In genomic region chr19:47896019-47896418, GRCh38 we compare ENCODE assay signal across 25 cellular contexts. TPM values are rescaled to one million over a fixed set of nuclear protein-coding genes. Genes with fewer than 3 reads are reported as not detected.
A peak's percentile ranks its signal among the peaks of the same experiment; 100 is the strongest.
DNase-seq lines count a peak whose midpoint lies in the region; ATAC-seq, FAIRE-seq and TF ChIP-seq lines count a peak whose summit lies in the region.
"Had no signal": no experiment of that assay in that cellular context is flagged by ENCODE, and none has a peak within 500 bp of the region (broad histone marks: within the 10 kb centered on the region; RNA-seq: fewer than 3 reads in every experiment).

No MANE protein-coding gene starts in this region.

- H3K79me2 ChIP-seq in HCT116 (ENCODE audit: insufficient read depth, low read length) = no peaks in the 10 kb centered on the region
- H3K79me2 ChIP-seq in HepG2 (ENCODE audit: insufficient read depth, low read length) = no peaks in the 10 kb centered on the region

- peaks cover 5% of the 10 kb centered on the region for H3K9me3 Mint-ChIP-seq in type B pancreatic cell
- H3K9me3 Mint-ChIP-seq: CD4-positive, alpha-beta T cell had no signal

- H3K4me3 Mint-ChIP-seq in type B pancreatic cell = no peak overlapping the region
- H3K4me3 Mint-ChIP-seq: CD14-positive monocyte; CD4-positive, alpha-beta T cell; CD8-positive, alpha-beta memory T cell; H9 had no signal

- H3K9me3 ChIP-seq in HCT116 (ENCODE audit: control insufficient read depth in 1 of 2, insufficient read depth in 1 of 2, low read depth in 1 of 2, low read length in 2 of 2) = peaks cover 4 to 8% of the 10 kb centered on the region in 2 experiments; a peak in 1 of 4 replicates
- H3K9me3 ChIP-seq in HepG2 (ENCODE audit: low read length) = no peaks in the 10 kb centered on the region
- H3K9me3 ChIP-seq in sigmoid colon = peaks cover 0 to 3% (median 0%) of the 10 kb centered on the region in 4 donors
- H3K9me3 ChIP-seq: BE2C had no signal

- no TSS peak for BruUV-seq in HCT116 (replicated peaks; lab: Mats Ljungman, UMichigan)
- BruUV-seq in HepG2 (replicated peaks; lab: Mats Ljungman, UMichigan) = no TSS peak

- TF ChIP-seq POLR2A in HCT116 (IDR thresholded peaks at IDR 0.05; ENCODE audit: borderline replicate concordance, extremely low read depth, insufficient read depth, insufficient read length) (no peak), HepG2 (IDR thresholded peaks at IDR 0.05; ENCODE audit: insufficient read depth in 1 of 2, low read depth in 2 of 2, low read length in 2 of 2) (no peak), sigmoid colon (IDR thresholded peaks at IDR 0.05) (no peak)

- H3K27ac Mint-ChIP-seq in type B pancreatic cell = no peak overlapping the region
- H3K27ac Mint-ChIP-seq: CD14-positive monocyte; CD4-positive, alpha-beta T cell; CD8-positive, alpha-beta memory T cell; H9 had no signal

- ATAC-seq in HCT116 = no peak
- no peak for ATAC-seq in HepG2
- ATAC-seq in HG02884 (IDR thresholded peaks at IDR 0.05; ENCODE audit: unreplicated experiment) = no peak
- ATAC-seq: A549, GM12878 had no signal

- H3K36me3 Mint-ChIP-seq in type B pancreatic cell = peaks cover 4% of the 10 kb centered on the region
- H3K36me3 Mint-ChIP-seq: CD14-positive monocyte; CD8-positive, alpha-beta memory T cell had no signal

- 85% methylated on average over 4 of the region's 4 CpGs for WGBS in HepG2 (ENCODE audit: low lambda C conversion rate)
- WGBS in sigmoid colon, 2 donors = 70 to 97% methylated on average over 4 of the region's 4 CpGs

- no peaks in the 10 kb centered on the region for H3K4me1 ChIP-seq in HCT116 (ENCODE audit: control insufficient read depth in 1 of 2, insufficient read depth in 2 of 2, low read length in 2 of 2)
- peaks cover 57% of the 10 kb centered on the region for H3K4me1 ChIP-seq in HepG2 (ENCODE audit: insufficient read depth, low read length)
- no peaks in the 10 kb centered on the region for H3K4me1 ChIP-seq in sigmoid colon
- H3K4me1 ChIP-seq: A549; BLaER1 treated with 17β-estradiol and CSF1 and Interleukin-3, amounts not matched to agents 10 nM and 100 nM had no signal

- no peak overlapping the region for H3K27ac ChIP-seq in HCT116 (ENCODE audit: low read depth, low read length)
- H3K27ac ChIP-seq in HepG2 (ENCODE audit: extremely low read length, insufficient read depth, low read length) = peak overlapping the region; percentile 64
- no peak overlapping the region for H3K27ac ChIP-seq in sigmoid colon
- H3K27ac ChIP-seq: A549; BLaER1 treated with 17β-estradiol and CSF1 and Interleukin-3, amounts not matched to agents 10 nM and 100 nM; GM23248 had no signal

- intact Hi-C loops in HCT116 (cut with micrococcal nuclease) (no loop called here), HepG2 (cut with micrococcal nuclease; ENCODE audit: unreplicated experiment) (no loop called here), sigmoid colon (cut with DNase I) (no loop called here)

- H3K36me3 ChIP-seq in HCT116 (ENCODE audit: control insufficient read depth in 1 of 2, insufficient read depth in 2 of 2, low read length in 2 of 2) (no peaks in the 10 kb centered on the region), HepG2 (replicated peaks in 1 of 2; ENCODE audit: control insufficient read depth in 1 of 2, insufficient read depth in 2 of 2, low read length in 2 of 2) (no peaks in the 10 kb centered on the region), sigmoid colon (no peaks in the 10 kb centered on the region)
- H3K36me3 ChIP-seq: BE2C; BLaER1 treated with 17β-estradiol and CSF1 and Interleukin-3, amounts not matched to agents 10 nM and 100 nM had no signal

- H3K4me1 Mint-ChIP-seq in type B pancreatic cell (ENCODE audit: unreplicated experiment) = peaks cover 10% of the 10 kb centered on the region
- H3K4me1 Mint-ChIP-seq: CD14-positive monocyte; CD8-positive, alpha-beta memory T cell had no signal

- CTCF ChIA-PET in HCT116 (lab: Charles Lee) = no interaction called here
- CTCF ChIA-PET in HepG2 (lab: Yijun Ruan, JAX; ENCODE audit: low intra/inter-chr PET ratio, low total read pairs) = no interaction called here

- H3K9me2 ChIP-seq in HCT116 (ENCODE audit: insufficient read depth) = no peaks in the 10 kb centered on the region

- DNase-seq in HCT116 (ENCODE audit: low read depth, low spot score) = no peak
- no peak for DNase-seq in HepG2 (ENCODE audit: low spot score)
- DNase-seq in sigmoid colon = peak; percentile 0
- no peak for DNase-seq in type B pancreatic cell (ENCODE audit: extremely low spot score, unreplicated experiment)
- DNase-seq in stimulated activated CD4-positive, alpha-beta T cell treated with anti-CD3 and anti-CD28 coated beads, Interleukin-1b, Interleukin-23, amount 100 ng/mL, for 48 hours = no peak
- DNase-seq: 8988T; ACHN; AML-193; BE2C; CD4-positive, alpha-beta T cell; CD8-positive, alpha-beta memory T cell; DMS 273 treated with DMSO at 0.1 percent for 48 hours; DMS79; EL; GDM1; GM23248; H9 had no signal

- TF ChIP-seq CTCF in HCT116 (IDR thresholded peaks at IDR 0.05 in 2 of 3, conservative IDR thresholded peaks at IDR 0.05 in 1 of 3; ENCODE audit: borderline replicate concordance in 1 of 3, insufficient read depth in 1 of 3, low read depth in 2 of 3, low read length in 2 of 3) = no peak
- TF ChIP-seq CTCF in HepG2 (CRISPR knock-in tag; IDR thresholded peaks at IDR 0.05) = no peak
- no peak for TF ChIP-seq CTCF in sigmoid colon (IDR thresholded peaks at IDR 0.05)
- TF ChIP-seq CTCF in type B pancreatic cell (conservative IDR thresholded peaks at IDR 0.05) = no peak

- FAIRE-seq in HepG2 (lab: Jason Lieb, UNC) = no peak
- FAIRE-seq: A549, D721Med, GM12878, GM19239 had no signal

- POLR2A ChIA-PET in HCT116 (lab: Charles Lee) (no interaction called here), HepG2 (lab: Yijun Ruan, JAX) (no interaction called here)

- RAD21 ChIA-PET in HCT116 (lab: Charles Lee; ENCODE audit: low non-redundant PET in 1 of 2, low total read pairs in 2 of 2, uncharacterized antibody in 2 of 2, unreplicated experiment in 2 of 2) = no interaction called here

- TF ChIP-seq EP300 in HepG2 (IDR thresholded peaks at IDR 0.05; ENCODE audit: low read depth in 2 of 2, low read length in 2 of 2) = no peak
- no peak for TF ChIP-seq EP300 in HepG2 (CRISPR knock-in tag; IDR thresholded peaks at IDR 0.05; ENCODE audit: borderline replicate concordance)
- TF ChIP-seq EP300 in sigmoid colon (IDR thresholded peaks at IDR 0.05) = no peak

- H3K4me3 ChIP-seq in HCT116 (replicated peaks in 1 of 2; ENCODE audit: low read depth in 1 of 2, low read length in 2 of 2) = no peak overlapping the region
- H3K4me3 ChIP-seq in HepG2 (replicated peaks in 1 of 3; ENCODE audit: insufficient read depth in 1 of 3, low read depth in 2 of 3, low read length in 3 of 3) = no peak overlapping the region
- no peak overlapping the region for H3K4me3 ChIP-seq in sigmoid colon
- H3K4me3 ChIP-seq: A549; BLaER1 treated with 17β-estradiol and CSF1 and Interleukin-3, amounts not matched to agents 10 nM and 100 nM; GM12878; GM23248 had no signal

- in situ Hi-C loops in HepG2 (cut with HindIII; ENCODE audit: extremely low pct_ligation_motif_present, low pct_unique_long_range_greater_than_20kb) = no loop called here

- H3K9ac ChIP-seq in HCT116 (ENCODE audit: low read length) (no peak overlapping the region), HepG2 (ENCODE audit: insufficient read depth, low read depth, low read length) (no peak overlapping the region)
- H3K9ac ChIP-seq: BLaER1 treated with 17β-estradiol and CSF1 and Interleukin-3, amounts not matched to agents 10 nM and 100 nM; GM23248 had no signal

- no peaks in the 10 kb centered on the region for H3K27me3 ChIP-seq in HCT116 (ENCODE audit: insufficient read depth, low read length)
- no peaks in the 10 kb centered on the region for H3K27me3 ChIP-seq in HepG2 (ENCODE audit: control insufficient read depth in 1 of 2, insufficient read depth in 2 of 2, low read length in 2 of 2)
- H3K27me3 ChIP-seq in sigmoid colon = peaks cover 0 to 8% (median 0%) of the 10 kb centered on the region in 3 donors
- H3K27me3 ChIP-seq: BE2C; BLaER1 treated with 17β-estradiol and CSF1 and Interleukin-3, amounts not matched to agents 10 nM and 100 nM had no signal

- H3K27me3 Mint-ChIP-seq in type B pancreatic cell = no peaks in the 10 kb centered on the region

- TF ChIP-seq RAD21 in HCT116 (IDR thresholded peaks at IDR 0.05; ENCODE audit: low read depth) (no peak), HepG2 (CRISPR knock-in tag; IDR thresholded peaks at IDR 0.05) (no peak)

- no peaks in the 10 kb centered on the region for H4K20me1 ChIP-seq in HCT116 (ENCODE audit: insufficient read depth)
- H4K20me1 ChIP-seq in HepG2 (ENCODE audit: insufficient read depth, low read length) = no peaks in the 10 kb centered on the region
- H4K20me1 ChIP-seq: BLaER1 treated with 17β-estradiol and CSF1 and Interleukin-3, amounts not matched to agents 10 nM and 100 nM had no signal

- H3K4me2 ChIP-seq in HCT116 (ENCODE audit: low read length) = no peak overlapping the region
- H3K4me2 ChIP-seq in HepG2 (ENCODE audit: low read depth, low read length) = no peak overlapping the region
- H3K4me2 ChIP-seq: A549; BLaER1 treated with 17β-estradiol and CSF1 and Interleukin-3, amounts not matched to agents 10 nM and 100 nM had no signal

- H2AFZ ChIP-seq in HCT116 (ENCODE audit: low read depth, low read length, poor library complexity, severe bottlenecking) (no peak overlapping the region), HepG2 (ENCODE audit: low read length) (no peak overlapping the region)
- H2AFZ ChIP-seq: GM23248 had no signal

RNA-seq across cellular contexts. Expression of gene SULT2A1, which starts 9.9 kb away (rescaled TPM):
- total RNA-seq in HCT116 (2021; ENCODE audit: unreplicated experiment) (0.27 TPM), HepG2 (2016; rRNA removed; fragmentation: Illumina TruSeq; extraction: Trizol) (193 and 253 TPM in 2 replicates), sigmoid colon (not detected), type B pancreatic cell (ENCODE audit: low replicate concordance) (4.4 and 9.8 TPM in 2 replicates)
- not detected in 2 replicates for polyA plus RNA-seq in HCT116 (2012)
- 21.6 and 21.7 TPM in 2 replicates for total RNA-seq in HepG2 (2016; cell fraction: cytosol; rRNA removed; fragmentation: Illumina TruSeq; extraction: Trizol; ENCODE audit: low read depth)
- 195 and 269 TPM in 2 replicates for total RNA-seq in HepG2 (2016; cell fraction: insoluble cytoplasmic fraction; rRNA removed; fragmentation: Illumina TruSeq; extraction: Trizol)
- total RNA-seq in HepG2 (2016; cell fraction: membrane; rRNA removed; fragmentation: Illumina TruSeq; extraction: Trizol) = 48.2 and 49.6 TPM in 2 replicates
- 55.5 and 64.8 TPM in 2 replicates for total RNA-seq in HepG2 (2016; cell fraction: nucleus; rRNA removed; fragmentation: Illumina TruSeq; extraction: Trizol)
- polyA plus RNA-seq in HepG2 (2011; rRNA removed) (137 TPM in 2 replicates), sigmoid colon (under 1 TPM in 2 of 3 donors, not detected in 1; 0.07 to 0.23 TPM)
- 83.4 and 154 TPM in 2 replicates for polyA plus RNA-seq in HepG2 (2011; cell fraction: cytosol; rRNA removed)
- polyA plus RNA-seq in HepG2 (2011; cell fraction: nucleus; rRNA removed) = 9.5 and 20.0 TPM in 2 replicates
- polyA plus RNA-seq in HepG2 (2012) = 181 and 272 TPM in 2 replicates
- 18.6 and 19.7 TPM in 2 replicates for polyA plus RNA-seq in HepG2 (2016; cell fraction: cytosol; fragmentation: Illumina TruSeq; extraction: Trizol; ENCODE audit: low read depth)
- 251 and 282 TPM in 2 replicates for polyA plus RNA-seq in HepG2 (2016; cell fraction: insoluble cytoplasmic fraction; fragmentation: Illumina TruSeq; extraction: Trizol; ENCODE audit: low read depth)
- polyA plus RNA-seq in HepG2 (2016; cell fraction: membrane; fragmentation: Illumina TruSeq; extraction: Trizol; ENCODE audit: low read depth) = 36.2 and 37.2 TPM in 2 replicates
- polyA plus RNA-seq in HepG2 (2016; cell fraction: nucleus; fragmentation: Illumina TruSeq; extraction: Trizol; ENCODE audit: insufficient read depth, low read depth) = 76.3 and 82.2 TPM in 2 replicates
- 41.9 TPM in 1 of 2 replicates, not detected in the other for polyA minus RNA-seq in HepG2 (2011; rRNA and poly(A)+ RNA removed; ENCODE audit: low replicate concordance)
- 45.3 and 61.8 TPM in 2 replicates for polyA minus RNA-seq in HepG2 (2011; cell fraction: cytosol; rRNA and poly(A)+ RNA removed)
- polyA minus RNA-seq in HepG2 (2011; cell fraction: nucleus; rRNA and poly(A)+ RNA removed) = 34.4 and 58.8 TPM in 2 replicates
- total RNA-seq: CD4-positive, alpha-beta T cell; CD8-positive, alpha-beta memory T cell; GM23248; H4; H9 had no signal
- polyA plus RNA-seq: A549; CD14-positive monocyte; CD8-positive, alpha-beta memory T cell; GM12878; GM23248 had no signal

RNA-seq across cellular contexts. Expression of gene TPRX2, which starts 37.0 kb away (rescaled TPM):
- total RNA-seq in HCT116 (2021; ENCODE audit: unreplicated experiment) = not detected
- polyA plus RNA-seq in HCT116 (2012) = not detected in 2 replicates
- not detected in 2 replicates for total RNA-seq in HepG2 (2016; rRNA removed; fragmentation: Illumina TruSeq; extraction: Trizol)
- total RNA-seq in HepG2 (2016; cell fraction: cytosol; rRNA removed; fragmentation: Illumina TruSeq; extraction: Trizol; ENCODE audit: low read depth) = not detected in 2 replicates
- not detected in 2 replicates for total RNA-seq in HepG2 (2016; cell fraction: insoluble cytoplasmic fraction; rRNA removed; fragmentation: Illumina TruSeq; extraction: Trizol)
- total RNA-seq in HepG2 (2016; cell fraction: membrane; rRNA removed; fragmentation: Illumina TruSeq; extraction: Trizol) = not detected in 2 replicates
- not detected in 2 replicates for total RNA-seq in HepG2 (2016; cell fraction: nucleus; rRNA removed; fragmentation: Illumina TruSeq; extraction: Trizol)
- polyA plus RNA-seq in HepG2 (2011; rRNA removed) = not detected in 2 replicates
- polyA plus RNA-seq in HepG2 (2011; cell fraction: cytosol; rRNA removed) = not detected in 2 replicates
- not detected in 2 replicates for polyA plus RNA-seq in HepG2 (2011; cell fraction: nucleus; rRNA removed)
- polyA plus RNA-seq in HepG2 (2012) = not detected in 2 replicates
- polyA plus RNA-seq in HepG2 (2016; cell fraction: cytosol; fragmentation: Illumina TruSeq; extraction: Trizol; ENCODE audit: low read depth) = not detected in 2 replicates
- polyA plus RNA-seq in HepG2 (2016; cell fraction: insoluble cytoplasmic fraction; fragmentation: Illumina TruSeq; extraction: Trizol; ENCODE audit: low read depth) = not detected in 2 replicates
- not detected in 2 replicates for polyA plus RNA-seq in HepG2 (2016; cell fraction: membrane; fragmentation: Illumina TruSeq; extraction: Trizol; ENCODE audit: low read depth)
- not detected in 2 replicates for polyA plus RNA-seq in HepG2 (2016; cell fraction: nucleus; fragmentation: Illumina TruSeq; extraction: Trizol; ENCODE audit: insufficient read depth, low read depth)
- not detected in 2 replicates for polyA minus RNA-seq in HepG2 (2011; rRNA and poly(A)+ RNA removed; ENCODE audit: low replicate concordance)
- polyA minus RNA-seq in HepG2 (2011; cell fraction: cytosol; rRNA and poly(A)+ RNA removed) = not detected in 2 replicates
- not detected in 2 replicates for polyA minus RNA-seq in HepG2 (2011; cell fraction: nucleus; rRNA and poly(A)+ RNA removed)
- not detected for total RNA-seq in sigmoid colon
- polyA plus RNA-seq in sigmoid colon = not detected
- total RNA-seq in type B pancreatic cell (ENCODE audit: low replicate concordance) = not detected in 2 replicates
- total RNA-seq: CD4-positive, alpha-beta T cell; CD8-positive, alpha-beta memory T cell; GM12878; GM23248; H4; H9 had no signal
- polyA plus RNA-seq: A549; CD14-positive monocyte; CD8-positive, alpha-beta memory T cell; GM12878; GM23248 had no signal

Comparison
In these comparisons a context has a peak if more than half of its experiments do, and no peak if none do; other contexts are left out.
1. Of the 20 proteins assayed by ChIP-seq in both HepG2 and HCT116: peak only in HepG2: none; only in HCT116: YY1; in both: none; in neither: 19.